In the genomic region with DNA sequence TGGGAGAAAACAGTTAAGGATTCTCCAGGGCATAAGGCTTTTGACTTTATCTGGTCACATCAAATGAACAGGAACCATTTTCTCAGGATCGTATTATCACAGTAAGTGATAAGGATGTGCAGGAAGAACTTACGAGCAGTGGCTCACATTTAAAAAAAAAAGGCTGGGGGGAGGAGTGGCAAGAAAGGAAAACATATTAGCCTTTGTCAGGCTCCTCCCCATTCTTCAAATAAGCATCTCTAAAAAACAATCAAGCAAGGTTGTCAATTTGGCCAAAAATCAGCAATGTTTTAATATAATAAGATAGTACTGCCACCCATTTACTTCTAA, we compare ENCODE assay signal across 8 cellular contexts.
A peak's percentile ranks its signal among the peaks of the same experiment; 100 is the strongest.
DNase-seq lines count a peak whose midpoint lies in the region; ATAC-seq and TF ChIP-seq lines count a peak whose summit lies in the region.
"Had no signal": no experiment of that assay in that cellular context is flagged by ENCODE, and none has a peak within 500 bp of the region (broad histone marks: within the 10 kb centered on the region; RNA-seq: fewer than 3 reads in every experiment).

No MANE protein-coding gene starts in this region.

- TF ChIP-seq CTCF in epithelial cell of proximal tubule (conservative IDR thresholded peaks at IDR 0.05; ENCODE audit: low read depth, low read length), result no peak

- no peaks in the 10 kb centered on the region for H3K36me3 ChIP-seq in SJCRH30

- peaks cover 15% of the 10 kb centered on the region for H3K4me1 Mint-ChIP-seq in stimulated activated effector memory CD8-positive, alpha-beta T cell treated with anti-CD3 and anti-CD28 coated beads, Interleukin-12 subunit alpha, Interleukin-12 subunit beta, amount 100 ng/mL, for 72 hours

- H3K4me3 ChIP-seq in SJCRH30 (peak overlapping the region; percentile 53; the same call in 1 of the 2 replicates), epithelial cell of proximal tubule (ENCODE audit: low read depth, low read length) (peak overlapping the region; percentile 61)

- peak; percentile 15 for ATAC-seq in GM21576 (IDR thresholded peaks at IDR 0.05; ENCODE audit: unreplicated experiment)
- no peak for ATAC-seq in stimulated activated effector memory CD8-positive, alpha-beta T cell treated with anti-CD3 and anti-CD28 coated beads, Interleukin-12 subunit alpha, Interleukin-12 subunit beta, amount 100 ng/mL, for 72 hours
- no peak for ATAC-seq in HG02623 (IDR thresholded peaks at IDR 0.05; ENCODE audit: unreplicated experiment)

- DNase-seq in SJCRH30 (no peak), epithelial cell of proximal tubule (ENCODE audit: low read depth) (no peak), NCI-H524 (lab: John Stamatoyannopoulos, UW) (no peak), mucosa of gallbladder (ENCODE audit: low spot score) (no peak)
- no peak for DNase-seq in stimulated activated effector memory CD8-positive, alpha-beta T cell treated with anti-CD3 and anti-CD28 coated beads, Interleukin-12 subunit alpha, Interleukin-12 subunit beta, amount 100 ng/mL, for 72 hours (ENCODE audit: low spot score in 2 of 2)
- DNase-seq: NCI-H526 had no signal

- peak overlapping the region; percentile 74 for H3K4me3 Mint-ChIP-seq in stimulated activated effector memory CD8-positive, alpha-beta T cell treated with anti-CD3 and anti-CD28 coated beads, Interleukin-12 subunit alpha, Interleukin-12 subunit beta, amount 100 ng/mL, for 72 hours

- H3K27me3 ChIP-seq in SJCRH30, result no peaks in the 10 kb centered on the region

- H3K27ac Mint-ChIP-seq in stimulated activated effector memory CD8-positive, alpha-beta T cell treated with anti-CD3 and anti-CD28 coated beads, Interleukin-12 subunit alpha, Interleukin-12 subunit beta, amount 100 ng/mL, for 72 hours, result peak overlapping the region; percentile 72

- no peak overlapping the region; the same call in 1 of the 2 replicates for H3K27ac ChIP-seq in SJCRH30

- H3K9me3 Mint-ChIP-seq in stimulated activated effector memory CD8-positive, alpha-beta T cell treated with anti-CD3 and anti-CD28 coated beads, Interleukin-12 subunit alpha, Interleukin-12 subunit beta, amount 100 ng/mL, for 72 hours, result no peaks in the 10 kb centered on the region

- no peaks in the 10 kb centered on the region for H3K36me3 Mint-ChIP-seq in stimulated activated effector memory CD8-positive, alpha-beta T cell treated with anti-CD3 and anti-CD28 coated beads, Interleukin-12 subunit alpha, Interleukin-12 subunit beta, amount 100 ng/mL, for 72 hours

- no peaks in the 10 kb centered on the region for H3K9me3 ChIP-seq in SJCRH30 (replicated peaks)

- peaks cover 7% of the 10 kb centered on the region; the same call in 1 of the 2 replicates for H3K4me1 ChIP-seq in SJCRH30
